Comparison of ENCODE assay signal across 9 cellular contexts in the genomic region with DNA sequence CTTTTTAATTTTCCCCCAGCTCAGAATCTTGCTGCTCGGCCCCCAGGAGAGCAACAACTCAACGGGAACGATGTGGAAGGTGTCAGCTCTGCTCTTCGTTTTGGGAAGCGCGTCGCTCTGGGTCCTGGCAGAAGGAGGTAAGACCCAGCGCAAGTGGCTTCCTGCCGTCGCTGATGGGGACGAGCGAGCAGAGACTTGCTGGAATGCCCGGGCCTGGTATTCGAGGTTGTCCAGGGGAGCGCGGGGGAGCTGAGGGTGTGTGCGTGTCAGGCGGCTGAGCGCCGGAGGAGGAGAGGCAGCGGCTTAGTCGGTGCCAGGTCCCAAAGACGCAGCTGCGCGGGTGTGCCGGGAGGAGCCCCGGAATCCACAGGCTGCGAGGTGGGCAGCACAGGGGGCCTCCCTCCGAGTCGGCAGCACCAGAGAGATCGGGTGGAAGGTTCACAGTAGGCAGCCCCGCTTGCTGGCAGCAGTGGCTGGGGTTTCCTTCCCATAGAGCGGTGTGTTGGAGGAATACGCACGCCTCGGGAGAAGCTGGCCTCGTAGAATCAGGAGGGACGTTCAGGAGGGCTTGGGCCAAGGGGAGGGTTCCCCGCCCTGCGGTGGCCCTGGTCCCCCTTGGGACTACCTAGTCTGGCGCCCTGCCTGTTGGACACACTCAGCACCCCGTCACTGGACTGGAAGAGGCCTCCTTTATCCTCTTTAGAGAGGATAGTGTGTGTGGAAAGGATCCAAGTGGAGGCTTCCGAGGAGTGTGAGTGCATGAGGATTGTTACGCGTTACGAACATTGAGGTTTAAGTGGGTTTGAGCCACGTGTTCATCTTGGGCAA. TPM values are rescaled to one million over a fixed set of nuclear protein-coding genes. Genes with fewer than 3 reads are reported as not detected.
DNase-seq lines count a peak whose midpoint lies in the region; FAIRE-seq and TF ChIP-seq lines count a peak whose summit lies in the region.
"Had no signal": no experiment of that assay in that cellular context is flagged by ENCODE, and none has a peak within 500 bp of the region (broad histone marks: within the 10 kb centered on the region; RNA-seq: fewer than 3 reads in every experiment).

No MANE protein-coding gene starts in this region.

- no peaks in the 10 kb centered on the region for H3K9me3 ChIP-seq in right atrium auricular region

- no peaks in the 10 kb centered on the region for H3K4me1 Mint-ChIP-seq in HFFc6 (ENCODE audit: low read depth)

- H3K4me3 Mint-ChIP-seq in HFFc6: no peak overlapping the region

- peaks cover 0 to 12% of the 10 kb centered on the region in 2 donors for H3K4me1 ChIP-seq in right atrium auricular region

- no peak overlapping the region for H3K27ac Mint-ChIP-seq in HFFc6

- H3K27me3 ChIP-seq in right atrium auricular region: no peaks in the 10 kb centered on the region

- no peak for FAIRE-seq in D721Med (lab: Jason Lieb, UNC)

- H3K27ac ChIP-seq in adipose tissue (ENCODE audit: low read depth, low read length): peak overlapping the region; percentile 61
- H3K27ac ChIP-seq in right atrium auricular region: peak overlapping the region; percentile 80 to 85

- intact Hi-C loops in posterior vena cava (cut with DNase I): loop anchor here in 1 of 2 donors (5.0 kb wide), 1 partner anchor 953 kb away; no protein-coding TSS in a partner anchor

- no peaks in the 10 kb centered on the region; the same call in 1 of the 2 replicates for H3K27me3 Mint-ChIP-seq in HFFc6 (ENCODE audit: insufficient read depth)

- TF ChIP-seq CTCF in right atrium auricular region (IDR thresholded peaks at IDR 0.05): no peak
- TF ChIP-seq CTCF in D721Med (IDR thresholded peaks at IDR 0.05; ENCODE audit: insufficient read depth, missing control alignments): no peak
- no peak for TF ChIP-seq CTCF in HFFc6 (IDR thresholded peaks at IDR 0.05)

- 7 to 12% (median 7%) methylated on average over 47 of the region's 47 CpGs for WGBS in adipose tissue, 3 donors

- peaks cover 4% of the 10 kb centered on the region; the same call in 1 of the 2 replicates for H3K36me3 Mint-ChIP-seq in HFFc6 (ENCODE audit: low read depth)

- no peaks in the 10 kb centered on the region for H3K36me3 ChIP-seq in right atrium auricular region

- DNase-seq in DMS114 treated with DMSO at 0.1 percent for 48 hours (lab: John Stamatoyannopoulos, UW; ENCODE audit: unreplicated experiment): peak; percentile 13
- DNase-seq in right atrium auricular region (ENCODE audit: low spot score): no peak
- DNase-seq in posterior vena cava (ENCODE audit: low spot score): peak; percentile 85
- no peak for DNase-seq in D721Med (ENCODE audit: insufficient read length, low spot score)
- no peak for DNase-seq in HFFc6
- DNase-seq in HuH-7 (ENCODE audit: low spot score): no peak
- no peak for DNase-seq in NOMO-1 (lab: John Stamatoyannopoulos, UW; ENCODE audit: unreplicated experiment in 2 of 2)

- H3K4me3 ChIP-seq in right atrium auricular region: peak overlapping the region; percentile 56 to 60

- peaks cover 37% of the 10 kb centered on the region for H3K9me3 Mint-ChIP-seq in HFFc6

RNA-seq across cellular contexts. Expression of a gene that starts 0.5 kb away (rescaled TPM):
- polyA plus RNA-seq in adipose tissue: 10 to 100 TPM in 2 of 3 donors, 1 to 10 TPM in 1; 5.8 to 63.7 (median 38.8) TPM
- total RNA-seq in right atrium auricular region: 10 to 100 TPM; 17.3 to 28.9 TPM
- total RNA-seq in posterior vena cava: 10 to 100 TPM; 28.5 to 40.9 TPM
- total RNA-seq in HFFc6 (2021; fragmentation: NEBNext Ultra II Directional; extraction: Animal tissue kit (Norgen Biotek cat#: 25700)): not detected
- total RNA-seq: NCI-H460 had no signal

Comparison
In these comparisons a context has a peak if more than half of its experiments do, and no peak if none do; other contexts are left out.
1. DNase-seq: peak in DMS114 treated with DMSO at 0.1 percent for 48 hours (single experiment) and posterior vena cava (single experiment); none in right atrium auricular region (single experiment), D721Med (single experiment), HFFc6 (single experiment), HuH-7 (single experiment) and NOMO-1 (0 of 2).
2. RNA of a gene that starts 0.5 kb away (total RNA-seq): 28.5 to 40.9 TPM in posterior vena cava and 17.3 to 28.9 TPM in right atrium auricular region; not detected in HFFc6; every median in the first group is over 10 times any median in the second.